Comparison of ENCODE assay signal across 8 cellular contexts in the genomic region with DNA sequence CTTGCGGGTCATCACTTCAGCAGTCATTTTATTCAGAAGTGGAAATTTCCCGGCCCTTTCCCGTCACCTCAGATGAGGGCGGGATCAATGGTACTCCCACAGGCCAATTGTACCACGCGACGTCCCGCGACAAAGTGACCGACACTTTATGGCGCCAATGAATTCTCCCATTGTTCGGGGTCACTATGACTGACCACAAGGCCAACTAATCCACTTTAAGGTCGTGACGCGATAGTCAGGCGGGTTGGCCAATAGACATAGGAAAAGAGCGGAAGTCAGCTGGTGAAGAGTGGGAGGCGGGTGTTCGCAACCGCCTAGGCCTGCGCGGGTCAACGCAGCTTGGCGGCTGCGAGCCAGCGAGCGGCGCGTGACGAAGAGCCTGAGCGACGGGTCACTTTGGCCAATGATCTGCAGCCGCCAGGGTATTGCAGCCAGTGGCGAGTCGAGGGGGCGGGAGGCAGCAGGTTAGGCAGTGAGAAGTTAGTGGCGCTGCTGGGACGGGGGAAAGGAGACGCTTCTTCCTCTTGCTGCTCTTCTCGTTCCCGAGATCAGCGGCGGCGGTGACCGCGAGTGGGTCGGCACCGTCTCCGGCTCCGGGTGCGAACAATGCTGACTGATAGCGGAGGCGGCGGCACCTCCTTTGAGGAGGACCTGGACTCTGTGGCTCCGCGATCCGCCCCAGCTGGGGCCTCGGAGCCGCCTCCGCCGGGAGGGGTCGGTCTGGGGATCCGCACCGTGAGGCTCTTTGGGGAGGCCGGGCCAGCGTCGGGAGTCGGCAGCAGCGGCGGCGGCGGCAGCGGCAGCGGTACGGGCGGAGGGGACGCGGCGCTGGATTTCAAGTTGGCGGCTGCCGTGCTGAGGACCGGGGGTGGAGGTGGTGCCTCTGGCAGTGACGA. TPM values are rescaled to one million over a fixed set of nuclear protein-coding genes. Genes with fewer than 3 reads are reported as not detected.
DNase-seq lines count a peak whose midpoint lies in the region; ATAC-seq, FAIRE-seq and TF ChIP-seq lines count a peak whose summit lies in the region.

A gene with protein sequence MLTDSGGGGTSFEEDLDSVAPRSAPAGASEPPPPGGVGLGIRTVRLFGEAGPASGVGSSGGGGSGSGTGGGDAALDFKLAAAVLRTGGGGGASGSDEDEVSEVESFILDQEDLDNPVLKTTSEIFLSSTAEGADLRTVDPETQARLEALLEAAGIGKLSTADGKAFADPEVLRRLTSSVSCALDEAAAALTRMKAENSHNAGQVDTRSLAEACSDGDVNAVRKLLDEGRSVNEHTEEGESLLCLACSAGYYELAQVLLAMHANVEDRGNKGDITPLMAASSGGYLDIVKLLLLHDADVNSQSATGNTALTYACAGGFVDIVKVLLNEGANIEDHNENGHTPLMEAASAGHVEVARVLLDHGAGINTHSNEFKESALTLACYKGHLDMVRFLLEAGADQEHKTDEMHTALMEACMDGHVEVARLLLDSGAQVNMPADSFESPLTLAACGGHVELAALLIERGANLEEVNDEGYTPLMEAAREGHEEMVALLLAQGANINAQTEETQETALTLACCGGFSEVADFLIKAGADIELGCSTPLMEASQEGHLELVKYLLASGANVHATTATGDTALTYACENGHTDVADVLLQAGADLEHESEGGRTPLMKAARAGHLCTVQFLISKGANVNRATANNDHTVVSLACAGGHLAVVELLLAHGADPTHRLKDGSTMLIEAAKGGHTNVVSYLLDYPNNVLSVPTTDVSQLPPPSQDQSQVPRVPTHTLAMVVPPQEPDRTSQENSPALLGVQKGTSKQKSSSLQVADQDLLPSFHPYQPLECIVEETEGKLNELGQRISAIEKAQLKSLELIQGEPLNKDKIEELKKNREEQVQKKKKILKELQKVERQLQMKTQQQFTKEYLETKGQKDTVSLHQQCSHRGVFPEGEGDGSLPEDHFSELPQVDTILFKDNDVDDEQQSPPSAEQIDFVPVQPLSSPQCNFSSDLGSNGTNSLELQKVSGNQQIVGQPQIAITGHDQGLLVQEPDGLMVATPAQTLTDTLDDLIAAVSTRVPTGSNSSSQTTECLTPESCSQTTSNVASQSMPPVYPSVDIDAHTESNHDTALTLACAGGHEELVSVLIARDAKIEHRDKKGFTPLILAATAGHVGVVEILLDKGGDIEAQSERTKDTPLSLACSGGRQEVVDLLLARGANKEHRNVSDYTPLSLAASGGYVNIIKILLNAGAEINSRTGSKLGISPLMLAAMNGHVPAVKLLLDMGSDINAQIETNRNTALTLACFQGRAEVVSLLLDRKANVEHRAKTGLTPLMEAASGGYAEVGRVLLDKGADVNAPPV (N-terminal part only) (plus strand): TSS at position 472 of the 896 bp plus-strand sequence. CDS start 135 bp downstream, at position 607.

- peak within 1 kb of the TSS in 1 of 5 experiments; percentile 82 for H3K27ac Mint-ChIP-seq in brain

- peak within 1 kb of the TSS; percentile 93 for H3K27ac ChIP-seq in 22Rv1
- peak within 1 kb of the TSS; percentile 91 to 100 (median 98) for H3K27ac ChIP-seq in gastrocnemius medialis

- H3K27me3 Mint-ChIP-seq in brain: peaks cover 7% of the 10 kb centered on the region

- no peak within 1 kb of the TSS for H3K4me3 Mint-ChIP-seq in brain

- no peaks in the 10 kb centered on the region for H3K9me3 ChIP-seq in gastrocnemius medialis

- peak within 1 kb of the TSS; percentile 80 to 100 (median 98) for H3K4me3 ChIP-seq in gastrocnemius medialis

- peaks cover 46% of the 10 kb centered on the region for H3K4me1 Mint-ChIP-seq in brain

- in situ Hi-C loops in gastrocnemius medialis (cut with MboI; ENCODE audit: low sequenced_read_pairs in 4 of 4): loop anchor here in 2 of 4 donors (10.0 to 25.0 kb wide), 2 partner anchors 243 to 261 kb away; a partner anchor contains a TSS

- peak; percentile 98 to 99 for TF ChIP-seq POLR2A in gastrocnemius medialis (IDR thresholded peaks at IDR 0.05)

- no peaks in the 10 kb centered on the region for H3K27me3 ChIP-seq in gastrocnemius medialis

- H3K4me1 ChIP-seq in gastrocnemius medialis: peaks cover 30 to 42% of the 10 kb centered on the region in 2 donors

- intact Hi-C loops in gastrocnemius medialis (cut with DNase I; ENCODE audit: low total_unique reads): loop anchor here (1.0 to 5.0 kb wide), 7 partner anchors 29 to 311 kb away; a partner anchor contains a TSS

- H3K36me3 ChIP-seq in gastrocnemius medialis: no peaks in the 10 kb centered on the region

- peaks cover 0 to 5% (median 0%) of the 10 kb centered on the region in 5 experiments for H3K9me3 Mint-ChIP-seq in brain

- ATAC-seq in GM18520 (IDR thresholded peaks at IDR 0.05; ENCODE audit: unreplicated experiment) (peak; percentile 88), HG03064 (IDR thresholded peaks at IDR 0.05; ENCODE audit: low read depth, unreplicated experiment) (peak; percentile 84), gastrocnemius medialis (peak; percentile 89 to 92)

- DNase-seq in NCI-H2107 treated with DMSO at 0.1 percent for 48 hours (lab: John Stamatoyannopoulos, UW; ENCODE audit: unreplicated experiment) (peak; percentile 92), iPS DF 4.7 (ENCODE audit: extremely low read depth, low spot score) (peak; percentile 100), gastrocnemius medialis (peak; percentile 99 to 100)

- FAIRE-seq in TTC549 (lab: Jason Lieb, UNC): peak; percentile 92

- TF ChIP-seq CTCF in 22Rv1 (IDR thresholded peaks at IDR 0.05) (no peak), brain (conservative IDR thresholded peaks at IDR 0.05) (no peak), gastrocnemius medialis (IDR thresholded peaks at IDR 0.05 in 4 of 5, conservative IDR thresholded peaks at IDR 0.05 in 1 of 5) (no peak)

- peaks cover 36% of the 10 kb centered on the region for H3K36me3 Mint-ChIP-seq in brain

RNA-seq across cellular contexts. Expression of the gene that starts here (rescaled TPM):
- 55.1 TPM for polyA plus RNA-seq in brain (ENCODE audit: insufficient read depth, low read depth, low replicate concordance)
- total RNA-seq in gastrocnemius medialis: 10 to 100 TPM; 51.3 to 93.6 (median 72.7) TPM

Comparison
In these comparisons a context has a peak if more than half of its experiments do, and no peak if none do; other contexts are left out.
1. Peak in every context shown above with its lines: DNase-seq, ATAC-seq, H3K4me3 ChIP-seq and H3K27ac ChIP-seq.